1 cellular context compared by ENCODE assay signal in the genomic region with DNA sequence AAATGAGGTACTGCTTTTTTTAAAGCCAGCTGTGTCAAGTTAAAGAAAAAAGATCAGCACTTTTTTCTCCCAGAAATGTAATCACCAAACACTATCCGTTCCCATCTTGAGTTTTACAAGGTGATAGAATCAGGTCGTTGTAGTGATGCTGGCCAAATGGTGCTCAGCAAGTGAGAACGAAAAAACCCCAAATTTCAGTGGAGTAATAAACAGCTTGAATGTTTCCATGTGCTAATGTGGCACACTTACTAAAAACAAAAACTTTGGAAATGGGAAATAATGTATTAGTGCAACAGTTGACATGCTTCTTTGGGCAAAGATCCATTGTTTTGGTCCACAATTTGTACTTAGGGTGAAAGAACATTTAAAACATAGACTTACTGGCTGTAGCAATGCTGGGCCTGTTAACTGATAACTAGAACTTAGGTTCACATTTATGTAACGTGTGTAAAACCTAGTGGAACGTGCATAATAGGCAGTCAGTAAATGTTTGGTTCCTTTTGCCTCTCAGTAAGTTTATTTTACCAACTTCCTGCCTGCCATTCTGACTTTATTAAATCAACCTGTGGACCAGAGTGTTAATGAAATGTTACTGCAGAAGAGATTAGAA.
A peak's percentile ranks its signal among the peaks of the same experiment; 100 is the strongest.
TF ChIP-seq lines count a peak whose summit lies in the region.

No MANE protein-coding gene starts in this region.

TF ChIP-seq in K562, 482 proteins besides CTCF, POLR2A, EP300 and RAD21:
- TF ChIP-seq ZNF408 (CRISPR knock-in tag; IDR thresholded peaks at IDR 0.05; ENCODE audit: low read depth) (no peak), CBX8 (IDR thresholded peaks at IDR 0.05; ENCODE audit: borderline replicate concordance, extremely low read depth, low read depth, low read length, poor library complexity, severe bottlenecking) (peak; percentile 39), ZNF561 (CRISPR knock-in tag; conservative IDR thresholded peaks at IDR 0.05) (no peak)
